In genomic region chr3:151351216-151351615, GRCh38 we compare ENCODE assay signal across 1 cellular context.
TF ChIP-seq lines count a peak whose summit lies in the region.

No MANE protein-coding gene starts in this region.

TF ChIP-seq in GM23338, 12 proteins besides CTCF, POLR2A, EP300 and RAD21 (continued from another document):
- TF ChIP-seq ZNF462 (CRISPR knock-in tag; IDR thresholded peaks at IDR 0.05) (no peak), ZNF331 (CRISPR knock-in tag; IDR thresholded peaks at IDR 0.05; ENCODE audit: low read depth) (no peak), NANOG (IDR thresholded peaks at IDR 0.05; ENCODE audit: borderline replicate concordance) (no peak), POLR2AphosphoS5 (IDR thresholded peaks at IDR 0.05; ENCODE audit: low read depth) (no peak)
